ENCODE assay signal across 14 cellular contexts in genomic region chr16:69926241-69926640, GRCh38. TPM values are rescaled to one million over a fixed set of nuclear protein-coding genes. Genes with fewer than 3 reads are reported as not detected.
DNase-seq lines count a peak whose midpoint lies in the region; ATAC-seq, FAIRE-seq and TF ChIP-seq lines count a peak whose summit lies in the region.
"Had no signal": no experiment of that assay in that cellular context is flagged by ENCODE, and none has a peak within 500 bp of the region (broad histone marks: within the 10 kb centered on the region; RNA-seq: fewer than 3 reads in every experiment).

No MANE protein-coding gene starts in this region.

- H2AFZ ChIP-seq in fibroblast of lung (ENCODE audit: low read length): no peak overlapping the region
- H2AFZ ChIP-seq: GM23338 had no signal

- no peak overlapping the region for H3K4me3 ChIP-seq in CD4-positive, CD25-positive, alpha-beta regulatory T cell (ENCODE audit: low read depth, low read length)
- no peak overlapping the region for H3K4me3 ChIP-seq in fibroblast of lung (replicated peaks in 1 of 4; ENCODE audit: control extremely low read depth in 1 of 4, insufficient read depth in 1 of 4, low read depth in 3 of 4, low read length in 4 of 4)
- H3K4me3 ChIP-seq: GM23338, Peyer's patch had no signal

- H3K9me3 Mint-ChIP-seq in CD4-positive, CD25-positive, alpha-beta regulatory T cell: no peaks in the 10 kb centered on the region
- H3K9me3 Mint-ChIP-seq in stimulated activated memory B cell treated with anti-CD40 and anti-IgM and Interleukin-4, amounts not matched to agents 10 μg/mL and 1 μg/mL and 100 μg/mL, for 72 hours: no peaks in the 10 kb centered on the region
- H3K9me3 Mint-ChIP-seq: GM23338; natural killer cell; stimulated activated naive CD8-positive, alpha-beta T cell treated with anti-CD3 and anti-CD28 coated beads, Interleukin-15, amount 100 ng/mL, for 72 hours had no signal

- CTCF ChIA-PET in RWPE1 (lab: Yijun Ruan, JAX): no interaction called here

- peaks cover 2% of the 10 kb centered on the region for H3K27me3 Mint-ChIP-seq in CD4-positive, CD25-positive, alpha-beta regulatory T cell
- H3K27me3 Mint-ChIP-seq in stimulated activated memory B cell treated with anti-CD40 and anti-IgM and Interleukin-4, amounts not matched to agents 10 μg/mL and 1 μg/mL and 100 μg/mL, for 72 hours: no peaks in the 10 kb centered on the region
- H3K27me3 Mint-ChIP-seq: stimulated activated naive CD8-positive, alpha-beta T cell treated with anti-CD3 and anti-CD28 coated beads, Interleukin-15, amount 100 ng/mL, for 72 hours had no signal

- no peak for FAIRE-seq in H54 (lab: Jason Lieb, UNC)

- no peak for ATAC-seq in CD4-positive, CD25-positive, alpha-beta regulatory T cell (ENCODE audit: low read depth in 2 of 2)
- no peak for ATAC-seq in stimulated activated memory B cell treated with anti-CD40 and anti-IgM and Interleukin-4, amounts not matched to agents 10 μg/mL and 1 μg/mL and 100 μg/mL, for 72 hours
- ATAC-seq: GM23338; natural killer cell; stimulated activated naive CD8-positive, alpha-beta T cell treated with anti-CD3 and anti-CD28 coated beads, Interleukin-15, amount 100 ng/mL, for 72 hours had no signal

- POLR2A ChIA-PET in RWPE1 (lab: Yijun Ruan, JAX; ENCODE audit: low non-redundant PET): no interaction called here

- H3K4me3 Mint-ChIP-seq in CD4-positive, CD25-positive, alpha-beta regulatory T cell: no peak overlapping the region
- H3K4me3 Mint-ChIP-seq in stimulated activated memory B cell treated with anti-CD40 and anti-IgM and Interleukin-4, amounts not matched to agents 10 μg/mL and 1 μg/mL and 100 μg/mL, for 72 hours: no peak overlapping the region
- H3K4me3 Mint-ChIP-seq: GM23338; natural killer cell; stimulated activated naive CD8-positive, alpha-beta T cell treated with anti-CD3 and anti-CD28 coated beads, Interleukin-15, amount 100 ng/mL, for 72 hours had no signal

- DNase-seq in CD4-positive, CD25-positive, alpha-beta regulatory T cell: no peak
- DNase-seq in NCI-H2171 (lab: John Stamatoyannopoulos, UW) (peak; percentile 69), fibroblast of lung (ENCODE audit: low read depth in 2 of 2) (no peak), H54 (ENCODE audit: insufficient read length, low spot score) (no peak), RWPE1 (ENCODE audit: low spot score) (no peak), NCI-H2107 (lab: John Stamatoyannopoulos, UW) (no peak), UCSD-AML1 (lab: John Stamatoyannopoulos, UW; ENCODE audit: unreplicated experiment) (no peak)
- DNase-seq: activated naive CD4-positive, alpha-beta T cell treated with Interleukin-2 at 50 U/mL for 16 hours; natural killer cell; NCI-H774; Peyer's patch; stimulated activated naive CD8-positive, alpha-beta T cell treated with anti-CD3 and anti-CD28 coated beads, Interleukin-15, amount 100 ng/mL, for 72 hours had no signal

- H4K20me1 ChIP-seq in fibroblast of lung (ENCODE audit: control insufficient read depth, extremely low read depth, insufficient read depth, low read length): no peaks in the 10 kb centered on the region

- no peak overlapping the region for H3K27ac ChIP-seq in CD4-positive, CD25-positive, alpha-beta regulatory T cell (ENCODE audit: insufficient read depth, low read length, poor library complexity, severe bottlenecking)
- no peak overlapping the region for H3K27ac ChIP-seq in fibroblast of lung (ENCODE audit: insufficient read depth, low read length)
- H3K27ac ChIP-seq in RWPE1: no peak overlapping the region

- TF ChIP-seq POLR2A in H54 (IDR thresholded peaks at IDR 0.05; ENCODE audit: low read depth, low read length): no peak

- no peaks in the 10 kb centered on the region for H3K27me3 ChIP-seq in CD4-positive, CD25-positive, alpha-beta regulatory T cell (ENCODE audit: control insufficient read depth, insufficient read depth, low read length)
- H3K27me3 ChIP-seq in fibroblast of lung (ENCODE audit: control insufficient read depth, insufficient read depth, low read length): no peaks in the 10 kb centered on the region
- H3K27me3 ChIP-seq: Peyer's patch had no signal

- H3K9ac ChIP-seq in fibroblast of lung (ENCODE audit: insufficient read depth, low read length): no peak overlapping the region

- peaks cover 0 to 5% (median 0%) of the 10 kb centered on the region in 4 donors for H3K4me1 Mint-ChIP-seq in CD4-positive, CD25-positive, alpha-beta regulatory T cell
- H3K4me1 Mint-ChIP-seq in stimulated activated memory B cell treated with anti-CD40 and anti-IgM and Interleukin-4, amounts not matched to agents 10 μg/mL and 1 μg/mL and 100 μg/mL, for 72 hours: no peaks in the 10 kb centered on the region
- H3K4me1 Mint-ChIP-seq: stimulated activated naive CD8-positive, alpha-beta T cell treated with anti-CD3 and anti-CD28 coated beads, Interleukin-15, amount 100 ng/mL, for 72 hours had no signal

- H3K36me3 ChIP-seq in CD4-positive, CD25-positive, alpha-beta regulatory T cell (ENCODE audit: control insufficient read depth, insufficient read depth, low read length): peaks cover 37% of the 10 kb centered on the region
- H3K36me3 ChIP-seq in fibroblast of lung (ENCODE audit: control insufficient read depth, insufficient read depth, low read length): peaks cover 4% of the 10 kb centered on the region

- peaks cover 30% of the 10 kb centered on the region for H3K36me3 Mint-ChIP-seq in CD4-positive, CD25-positive, alpha-beta regulatory T cell
- peaks cover 43% of the 10 kb centered on the region for H3K36me3 Mint-ChIP-seq in stimulated activated memory B cell treated with anti-CD40 and anti-IgM and Interleukin-4, amounts not matched to agents 10 μg/mL and 1 μg/mL and 100 μg/mL, for 72 hours

- TF ChIP-seq CTCF in fibroblast of lung (conservative IDR thresholded peaks at IDR 0.05 in 1 of 2, IDR thresholded peaks at IDR 0.05 in 1 of 2; ENCODE audit: low read depth in 1 of 2, low read length in 2 of 2): no peak
- TF ChIP-seq CTCF in RWPE1 (conservative IDR thresholded peaks at IDR 0.05; ENCODE audit: low read depth): no peak

- peaks cover 20% of the 10 kb centered on the region for H3K79me2 ChIP-seq in fibroblast of lung (ENCODE audit: control insufficient read depth, insufficient read depth, low read length)

- H3K27ac Mint-ChIP-seq in CD4-positive, CD25-positive, alpha-beta regulatory T cell: peak overlapping the region in 2 of 3 donors; percentile 1 to 8
- H3K27ac Mint-ChIP-seq in stimulated activated memory B cell treated with anti-CD40 and anti-IgM and Interleukin-4, amounts not matched to agents 10 μg/mL and 1 μg/mL and 100 μg/mL, for 72 hours: peak overlapping the region; percentile 19

- no peaks in the 10 kb centered on the region for H3K9me3 ChIP-seq in CD4-positive, CD25-positive, alpha-beta regulatory T cell (ENCODE audit: control insufficient read depth in 2 of 2, low read length in 2 of 2)
- no peaks in the 10 kb centered on the region for H3K9me3 ChIP-seq in fibroblast of lung (ENCODE audit: control insufficient read depth, insufficient read depth, low read depth, low read length)
- H3K9me3 ChIP-seq: Peyer's patch had no signal

- no peaks in the 10 kb centered on the region for H3K4me1 ChIP-seq in CD4-positive, CD25-positive, alpha-beta regulatory T cell (ENCODE audit: control insufficient read depth, insufficient read depth, low read length, poor library complexity, severe bottlenecking)
- H3K4me1 ChIP-seq in fibroblast of lung (ENCODE audit: control insufficient read depth, extremely low read depth, insufficient read depth, low read length): peaks cover 28% of the 10 kb centered on the region
- H3K4me1 ChIP-seq: Peyer's patch had no signal

- peak overlapping the region; percentile 76 for H3K4me2 ChIP-seq in fibroblast of lung (ENCODE audit: extremely low read depth, insufficient read depth, low read length)
- H3K4me2 ChIP-seq: GM23338 had no signal

RNA-seq across cellular contexts. Expression of gene CLEC18A, which starts 24.9 kb away (rescaled TPM):
- total RNA-seq in CD4-positive, CD25-positive, alpha-beta regulatory T cell: 2.9 TPM
- polyA plus RNA-seq in CD4-positive, CD25-positive, alpha-beta regulatory T cell: under 1 TPM in 1 of 4 donors, not detected in 3; 0.14 TPM
- under 0.01 and 0.33 TPM in 2 replicates for total RNA-seq in fibroblast of lung
- 0.07 TPM in 1 of 2 replicates, not detected in the other for polyA plus RNA-seq in fibroblast of lung
- not detected in 2 replicates for polyA plus RNA-seq in fibroblast of lung (2012)
- not detected in 2 replicates for polyA minus RNA-seq in fibroblast of lung (ENCODE audit: low replicate concordance)
